12 cellular contexts compared by ENCODE assay signal in the genomic region with DNA sequence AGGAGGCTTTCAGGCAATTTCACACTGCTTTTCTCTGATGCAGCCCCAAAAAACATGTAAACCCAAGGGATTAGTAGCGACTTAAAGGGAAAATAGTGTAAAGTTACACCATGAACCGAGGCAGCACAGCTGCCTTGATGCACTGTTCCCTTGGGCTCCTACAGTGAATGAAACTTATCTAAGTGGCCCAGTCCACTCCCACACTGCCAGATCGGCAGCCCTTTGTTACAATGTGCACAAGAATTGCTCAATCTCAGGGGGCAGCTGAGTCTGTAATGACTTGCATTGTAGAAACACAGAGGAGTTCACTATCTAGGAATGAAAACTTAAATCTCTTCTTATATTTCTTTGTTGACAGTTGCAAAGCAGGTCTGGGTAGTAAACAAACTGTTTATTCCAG.
DNase-seq lines count a peak whose midpoint lies in the region; FAIRE-seq and TF ChIP-seq lines count a peak whose summit lies in the region.
"Had no signal": no experiment of that assay in that cellular context is flagged by ENCODE, and none has a peak within 500 bp of the region (broad histone marks: within the 10 kb centered on the region; RNA-seq: fewer than 3 reads in every experiment).

No MANE protein-coding gene starts in this region.

- H3K27ac ChIP-seq in left ventricle myocardium inferior (replicated peaks) (peak overlapping the region; percentile 9), small intestine (ENCODE audit: low read depth in 1 of 2, low read length in 1 of 2) (no peak overlapping the region), spleen (peak overlapping the region in 1 of 8 donors; percentile 4)

- no peaks in the 10 kb centered on the region for H3K36me3 ChIP-seq in adipocyte (ENCODE audit: control insufficient read depth, insufficient read depth, low read length, severe bottlenecking)
- no peaks in the 10 kb centered on the region for H3K36me3 ChIP-seq in left ventricle myocardium inferior
- no peaks in the 10 kb centered on the region for H3K36me3 ChIP-seq in small intestine (ENCODE audit: control insufficient read depth in 2 of 2, insufficient read depth in 2 of 2, low read length in 2 of 2)
- H3K36me3 ChIP-seq in spleen, result no peaks in the 10 kb centered on the region

- TF ChIP-seq CTCF in left ventricle myocardium inferior (IDR thresholded peaks at IDR 0.05; ENCODE audit: borderline replicate concordance) (no peak), spleen (IDR thresholded peaks at IDR 0.05 in 8 of 11, conservative IDR thresholded peaks at IDR 0.05 in 3 of 11) (no peak)

- DNase-seq in M059J (ENCODE audit: low read depth), result peak; percentile 53
- DNase-seq in adipocyte (ENCODE audit: low read depth), result peak; percentile 71
- no peak for DNase-seq in left ventricle myocardium inferior
- DNase-seq in small intestine, result peak; percentile 49
- DNase-seq in glomerular visceral epithelial cell (ENCODE audit: extremely low spot score), result no peak
- DNase-seq in activated naive CD4-positive, alpha-beta T cell treated with Interleukin-2 at 50 U/mL for 16 hours, result no peak
- no peak for DNase-seq in spleen
- no peak for DNase-seq in NCI-H2081 (lab: John Stamatoyannopoulos, UW)
- DNase-seq: activated naive CD4-positive, alpha-beta T cell; DMS79 treated with DMSO at 0.1 percent for 48 hours; effector CD4-positive, alpha-beta T cell; NCI-H1694 treated with DMSO at 0.1 percent for 48 hours had no signal

- peak overlapping the region; percentile 44 for H3K9ac ChIP-seq in adipocyte (ENCODE audit: low read length)

- H3K4me1 ChIP-seq in adipocyte (ENCODE audit: control insufficient read depth, insufficient read depth, low read length), result peaks cover 43% of the 10 kb centered on the region
- H3K4me1 ChIP-seq in left ventricle myocardium inferior, result peaks cover 30% of the 10 kb centered on the region
- H3K4me1 ChIP-seq in small intestine (ENCODE audit: control insufficient read depth in 2 of 2, insufficient read depth in 1 of 2, low read depth in 1 of 2, low read length in 1 of 2), result peaks cover 4% of the 10 kb centered on the region in 2 donors
- H3K4me1 ChIP-seq in spleen, result peaks cover 0 to 8% (median 0%) of the 10 kb centered on the region in 6 donors

- H3K4me3 ChIP-seq in adipocyte (ENCODE audit: low read length), result peak overlapping the region; percentile 75
- peak overlapping the region; percentile 30 for H3K4me3 ChIP-seq in left ventricle myocardium inferior
- H3K4me3 ChIP-seq in small intestine (ENCODE audit: low read depth in 1 of 2, low read length in 2 of 2), result no peak overlapping the region
- H3K4me3 ChIP-seq in spleen, result no peak overlapping the region

- intact Hi-C loops in left ventricle myocardium inferior (cut with micrococcal nuclease), result no loop called here
- intact Hi-C loops in spleen (cut with DNase I; ENCODE audit: low total_unique reads), result no loop called here

- H3K27me3 ChIP-seq in adipocyte (replicated peaks; ENCODE audit: control insufficient read depth, insufficient read depth, low read length), result no peaks in the 10 kb centered on the region
- no peaks in the 10 kb centered on the region for H3K27me3 ChIP-seq in left ventricle myocardium inferior (ENCODE audit: low read depth)
- no peaks in the 10 kb centered on the region for H3K27me3 ChIP-seq in small intestine (ENCODE audit: control insufficient read depth in 2 of 2, insufficient read depth in 2 of 2, low read length in 2 of 2)
- no peaks in the 10 kb centered on the region for H3K27me3 ChIP-seq in spleen (replicated peaks in 1 of 7)

- H3K9me3 ChIP-seq in adipocyte (ENCODE audit: control insufficient read depth, low read length), result no peaks in the 10 kb centered on the region
- no peaks in the 10 kb centered on the region for H3K9me3 ChIP-seq in left ventricle myocardium inferior (replicated peaks)
- H3K9me3 ChIP-seq in small intestine (ENCODE audit: control insufficient read depth, low read depth), result no peaks in the 10 kb centered on the region
- no peaks in the 10 kb centered on the region for H3K9me3 ChIP-seq in spleen

- TF ChIP-seq POLR2A in spleen (IDR thresholded peaks at IDR 0.05), result no peak

- FAIRE-seq in small intestine (lab: Jason Lieb, UNC), result no peak

- WGBS in small intestine, 3 donors, result 24 to 50% (median 48%) methylated on average over 3 of the region's 3 CpGs
- WGBS in spleen, 5 donors, result 70 to 76% (median 76%) methylated on average over 3 of the region's 3 CpGs

Comparison
In these comparisons a context has a peak if more than half of its experiments do, and no peak if none do; other contexts are left out.
1. DNase-seq: peak in M059J (single experiment), adipocyte (single experiment) and small intestine (single experiment); none in left ventricle myocardium inferior (single experiment), glomerular visceral epithelial cell (single experiment), activated naive CD4-positive, alpha-beta T cell treated with Interleukin-2 at 50 U/mL for 16 hours (single experiment), spleen (single experiment) and NCI-H2081 (0 of 2).
2. H3K4me3 ChIP-seq: peak in adipocyte (single experiment) and left ventricle myocardium inferior (single experiment); none in small intestine (0 of 2) and spleen (0 of 8).